37 cellular contexts compared by ENCODE assay signal in genomic region chr5:137269886-137270285, GRCh38.
"Had no signal": no experiment of that assay in that cellular context is flagged by ENCODE, and none has a peak within 500 bp of the region (broad histone marks: within the 10 kb centered on the region; RNA-seq: fewer than 3 reads in every experiment).

No MANE protein-coding gene starts in this region.

- H3K27ac Mint-ChIP-seq: activated naive CD4-positive, alpha-beta T cell treated with anti-CD3 and anti-CD28 coated beads for 36 hours; activated naive CD4-positive, alpha-beta T cell treated with anti-CD3 and anti-CD28 coated beads, Interleukin-2, amount 10 ng/mL, durations not matched to agents 7 days and 5 days; activated naive CD4-positive, alpha-beta T cell treated with anti-CD3 and anti-CD28 coated beads, Interleukin-2, amount 50 U/mL, for 24 hours; activated naive CD4-positive, alpha-beta T cell treated with anti-CD3 and anti-CD28 coated beads, Interleukin-2, amount 50 U/mL, for 72 hours; activated naive CD8-positive, alpha-beta T cell; activated naive CD8-positive, alpha-beta T cell treated with anti-CD3 and anti-CD28 coated beads for 36 hours; activated naive CD8-positive, alpha-beta T cell treated with anti-CD3 and anti-CD28 coated beads, Interleukin-2, amount 10 ng/mL, durations not matched to agents 7 days and 5 days; activated naive CD8-positive, alpha-beta T cell treated with anti-CD3 and anti-CD28 coated beads, Interleukin-2, amount 50 U/mL, for 24 hours; activated T-cell treated with anti-CD3 and anti-CD28 coated beads, Interleukin-2, amount 50 U/mL, for 24 hours; activated T-cell treated with anti-CD3 and anti-CD28 coated beads, Interleukin-2, amount 50 U/mL, for 72 hours; activated T-helper 1 cell treated with anti-CD3 and anti-CD28 coated beads, Interleukin-12 subunit alpha, Interleukin-12 subunit beta, Interleukin-2, Interleukin-4 antibody, amounts not matched to agents 30 ng/mL and 10 ng/mL and 1 ng/mL, durations not matched to agents 14 hours and 24 hours and 36 hours; activated T-helper 17 cell treated with anti-CD3 and anti-CD28 coated beads, Interleukin-2, amount 50 U/mL, for 72 hours; activated T-helper 2 cell treated with anti-CD3 and anti-CD28 coated beads, Interferon-gamma antibody, Interleukin-2, Interleukin-4, amounts not matched to agents 10 μg/mL and 5 μg/mL and 100 μg/mL, durations not matched to agents 14 hours and 24 hours and 36 hours had no signal

- H3K4me3 ChIP-seq: ascending aorta, body of pancreas, breast epithelium had no signal

- H3K36me3 ChIP-seq: ascending aorta, brain microvascular endothelial cell, breast epithelium had no signal

- H3K27me3 ChIP-seq: ascending aorta, body of pancreas, brain microvascular endothelial cell, breast epithelium had no signal

- H3K4me3 Mint-ChIP-seq: activated naive CD4-positive, alpha-beta T cell treated with anti-CD3 and anti-CD28 coated beads for 36 hours; activated naive CD4-positive, alpha-beta T cell treated with anti-CD3 and anti-CD28 coated beads, Interleukin-2, amount 10 ng/mL, durations not matched to agents 7 days and 5 days; activated naive CD4-positive, alpha-beta T cell treated with anti-CD3 and anti-CD28 coated beads, Interleukin-2, amount 50 U/mL, for 24 hours; activated naive CD8-positive, alpha-beta T cell; activated naive CD8-positive, alpha-beta T cell treated with anti-CD3 and anti-CD28 coated beads for 36 hours; activated naive CD8-positive, alpha-beta T cell treated with anti-CD3 and anti-CD28 coated beads, Interleukin-2, amount 10 ng/mL, durations not matched to agents 7 days and 5 days; activated naive CD8-positive, alpha-beta T cell treated with anti-CD3 and anti-CD28 coated beads, Interleukin-2, amount 50 U/mL, for 24 hours; activated T-cell treated with anti-CD3 and anti-CD28 coated beads, Interleukin-2, amount 50 U/mL, for 24 hours; activated T-cell treated with anti-CD3 and anti-CD28 coated beads, Interleukin-2, amount 50 U/mL, for 4 hours; activated T-cell treated with anti-CD3 and anti-CD28 coated beads, Interleukin-2, amount 50 U/mL, for 72 hours; activated T-helper 1 cell treated with anti-CD3 and anti-CD28 coated beads, Interleukin-12 subunit alpha, Interleukin-12 subunit beta, Interleukin-2, Interleukin-4 antibody, amounts not matched to agents 30 ng/mL and 10 ng/mL and 1 ng/mL, durations not matched to agents 14 hours and 24 hours and 36 hours; activated T-helper 17 cell treated with anti-CD3 and anti-CD28 coated beads, Interleukin-2, amount 50 U/mL, for 72 hours; central memory CD8-positive, alpha-beta T cell had no signal

- H3K9me3 Mint-ChIP-seq: activated naive CD4-positive, alpha-beta T cell treated with anti-CD3 and anti-CD28 coated beads for 36 hours; activated naive CD4-positive, alpha-beta T cell treated with anti-CD3 and anti-CD28 coated beads, Interleukin-2, amount 10 ng/mL, durations not matched to agents 7 days and 5 days; activated naive CD4-positive, alpha-beta T cell treated with anti-CD3 and anti-CD28 coated beads, Interleukin-2, amount 50 U/mL, for 24 hours; activated naive CD4-positive, alpha-beta T cell treated with anti-CD3 and anti-CD28 coated beads, Interleukin-2, amount 50 U/mL, for 72 hours; activated naive CD8-positive, alpha-beta T cell treated with anti-CD3 and anti-CD28 coated beads for 36 hours; activated naive CD8-positive, alpha-beta T cell treated with anti-CD3 and anti-CD28 coated beads, Interleukin-2, amount 10 ng/mL, durations not matched to agents 7 days and 5 days; activated naive CD8-positive, alpha-beta T cell treated with anti-CD3 and anti-CD28 coated beads, Interleukin-2, amount 50 U/mL, for 24 hours; activated T-cell treated with anti-CD3 and anti-CD28 coated beads, Interleukin-2, amount 50 U/mL, for 24 hours; activated T-cell treated with anti-CD3 and anti-CD28 coated beads, Interleukin-2, amount 50 U/mL, for 4 hours; activated T-cell treated with anti-CD3 and anti-CD28 coated beads, Interleukin-2, amount 50 U/mL, for 72 hours; activated T-helper 1 cell treated with anti-CD3 and anti-CD28 coated beads, Interleukin-12 subunit alpha, Interleukin-12 subunit beta, Interleukin-2, Interleukin-4 antibody, amounts not matched to agents 30 ng/mL and 10 ng/mL and 1 ng/mL, durations not matched to agents 14 hours and 24 hours and 36 hours; activated T-helper 17 cell treated with anti-CD3 and anti-CD28 coated beads, Interleukin-2, amount 50 U/mL, for 72 hours; activated T-helper 2 cell treated with anti-CD3 and anti-CD28 coated beads, Interferon-gamma antibody, Interleukin-2, Interleukin-4, amounts not matched to agents 10 μg/mL and 5 μg/mL and 100 μg/mL, durations not matched to agents 14 hours and 24 hours and 36 hours; brain; central memory CD8-positive, alpha-beta T cell had no signal

- H3K4me1 Mint-ChIP-seq: activated naive CD4-positive, alpha-beta T cell treated with anti-CD3 and anti-CD28 coated beads, Interleukin-2, amount 10 ng/mL, durations not matched to agents 7 days and 5 days; activated naive CD4-positive, alpha-beta T cell treated with anti-CD3 and anti-CD28 coated beads, Interleukin-2, amount 50 U/mL, for 24 hours; activated naive CD8-positive, alpha-beta T cell treated with anti-CD3 and anti-CD28 coated beads for 36 hours; activated naive CD8-positive, alpha-beta T cell treated with anti-CD3 and anti-CD28 coated beads, Interleukin-2, amount 10 ng/mL, durations not matched to agents 7 days and 5 days; activated naive CD8-positive, alpha-beta T cell treated with anti-CD3 and anti-CD28 coated beads, Interleukin-2, amount 50 U/mL, for 24 hours; activated T-helper 17 cell treated with anti-CD3 and anti-CD28 coated beads, Interleukin-2, amount 50 U/mL, for 72 hours; central memory CD8-positive, alpha-beta T cell had no signal

- ATAC-seq: activated naive CD4-positive, alpha-beta T cell treated with anti-CD3 and anti-CD28 coated beads, Interleukin-2, amount 50 U/mL, for 72 hours; activated naive CD8-positive, alpha-beta T cell treated with anti-CD3 and anti-CD28 coated beads, Interleukin-2, amount 50 U/mL, for 24 hours; activated T-cell treated with anti-CD3 and anti-CD28 coated beads, Interleukin-2, amount 50 U/mL, for 4 hours; activated T-cell treated with anti-CD3 and anti-CD28 coated beads, Interleukin-2, amount 50 U/mL, for 72 hours; activated T-helper 17 cell treated with anti-CD3 and anti-CD28 coated beads, Interleukin-2, amount 50 U/mL, for 72 hours; body of pancreas had no signal

- H3K27me3 Mint-ChIP-seq: activated naive CD4-positive, alpha-beta T cell treated with anti-CD3 and anti-CD28 coated beads, Interleukin-2, amount 10 ng/mL, durations not matched to agents 7 days and 5 days; brain had no signal

- H3K9me3 ChIP-seq: ascending aorta, body of pancreas, breast epithelium had no signal

- H3K27ac ChIP-seq: ascending aorta, body of pancreas, brain microvascular endothelial cell, breast epithelium had no signal

- H3K4me1 ChIP-seq: ascending aorta, breast epithelium had no signal

- DNase-seq: activated effector memory CD4-positive, alpha-beta T cell treated with anti-CD3 and anti-CD28 coated beads, Interleukin-2, amount 50 U/mL, for 16 hours; activated effector memory CD4-positive, alpha-beta T cell treated with Interleukin-2 at 50 U/mL for 16 hours; activated gamma-delta T cell; activated gamma-delta T cell treated with Interleukin-2 at 50 U/mL for 16 hours; activated naive CD4-positive, alpha-beta T cell; activated naive CD4-positive, alpha-beta T cell treated with anti-CD3 and anti-CD28 coated beads for 36 hours; activated naive CD4-positive, alpha-beta T cell treated with anti-CD3 and anti-CD28 coated beads, Interleukin-2, amount 10 ng/mL, durations not matched to agents 7 days and 5 days; activated naive CD4-positive, alpha-beta T cell treated with anti-CD3 and anti-CD28 coated beads, Interleukin-2, amount 50 U/mL, for 16 hours; activated naive CD4-positive, alpha-beta T cell treated with Interleukin-2 at 50 U/mL for 16 hours; activated naive CD8-positive, alpha-beta T cell treated with anti-CD3 and anti-CD28 coated beads for 36 hours; activated naive CD8-positive, alpha-beta T cell treated with anti-CD3 and anti-CD28 coated beads, Interleukin-2, amount 10 ng/mL, durations not matched to agents 7 days and 5 days; activated naive CD8-positive, alpha-beta T cell treated with anti-CD3 and anti-CD28 coated beads, Interleukin-2, amount 50 U/mL, for 24 hours; activated T-cell treated with anti-CD3 and anti-CD28 coated beads for 4 hours; activated T-cell treated with anti-CD3 and anti-CD28 coated beads, Interleukin-2, amount 50 U/mL, for 1 hour; activated T-cell treated with anti-CD3 and anti-CD28 coated beads, Interleukin-2, amount 50 U/mL, for 24 hours; activated T-cell treated with anti-CD3 and anti-CD28 coated beads, Interleukin-2, amount 50 U/mL, for 4 hours; activated T-cell treated with anti-CD3 and anti-CD28 coated beads, Interleukin-2, amount 50 U/mL, for 48 hours; activated T-cell treated with anti-CD3 and anti-CD28 coated beads, Interleukin-2, amount 50 U/mL, for 72 hours; amniotic stem cell; amygdala; anterior cingulate cortex; aorta; body of pancreas; brain microvascular endothelial cell; caudate nucleus; central memory CD4-positive, alpha-beta T cell; cerebellar nuclear complex had no signal

- H3K36me3 Mint-ChIP-seq: activated naive CD4-positive, alpha-beta T cell treated with anti-CD3 and anti-CD28 coated beads, Interleukin-2, amount 10 ng/mL, durations not matched to agents 7 days and 5 days; activated naive CD4-positive, alpha-beta T cell treated with anti-CD3 and anti-CD28 coated beads, Interleukin-2, amount 50 U/mL, for 24 hours; activated naive CD4-positive, alpha-beta T cell treated with anti-CD3 and anti-CD28 coated beads, Interleukin-2, amount 50 U/mL, for 72 hours; activated naive CD8-positive, alpha-beta T cell; activated naive CD8-positive, alpha-beta T cell treated with anti-CD3 and anti-CD28 coated beads for 36 hours; activated naive CD8-positive, alpha-beta T cell treated with anti-CD3 and anti-CD28 coated beads, Interleukin-2, amount 10 ng/mL, durations not matched to agents 7 days and 5 days; brain had no signal
